ENCODE assay signal across 33 cellular contexts in genomic region chr2:134788417-134788816, GRCh38. TPM values are rescaled to one million over a fixed set of nuclear protein-coding genes. Genes with fewer than 3 reads are reported as not detected.
"Had no signal": no experiment of that assay in that cellular context is flagged by ENCODE, and none has a peak within 500 bp of the region (broad histone marks: within the 10 kb centered on the region; RNA-seq: fewer than 3 reads in every experiment).

No MANE protein-coding gene starts in this region.

- H3K4me1 ChIP-seq: esophagus squamous epithelium, gastrocnemius medialis, lower lobe of right lung had no signal

- H3K4me3 ChIP-seq: coronary artery, esophagus squamous epithelium, gastrocnemius medialis, heart right ventricle, left lung, lower lobe of right lung had no signal

- H3K27me3 ChIP-seq: esophagus squamous epithelium, gastrocnemius medialis, left lung had no signal

- DNase-seq: effector CD8-positive, alpha-beta T cell; effector memory CD8-positive, alpha-beta T cell; endodermal cell; erythroblast; esophagus squamous epithelium; foreskin fibroblast; foreskin melanocyte; gastrocnemius medialis; glutamatergic neuron; head of caudate nucleus; heart right ventricle; hippocampal formation; left cardiac atrium; left lung; left ventricle myocardium superior; lower lobe of right lung; mesenchymal stem cell; midbrain; naive B cell; naive thymus-derived CD8-positive, alpha-beta T cell had no signal

- H3K36me3 ChIP-seq: esophagus squamous epithelium, gastrocnemius medialis, heart right ventricle, left lung, lower lobe of right lung had no signal

- FAIRE-seq: colon, endometrium, islet of Langerhans, keratinocyte had no signal

- ATAC-seq: effector memory CD8-positive, alpha-beta T cell; esophagus mucosa; gastrocnemius medialis; heart right ventricle; left cardiac atrium; left lung; left ventricle myocardium superior; lower lobe of right lung; naive thymus-derived CD8-positive, alpha-beta T cell had no signal

- H3K27ac ChIP-seq: coronary artery, epithelial cell of prostate, esophagus squamous epithelium, gastrocnemius medialis, heart right ventricle, left lung, lower lobe of right lung had no signal

- H3K9me3 ChIP-seq: esophagus squamous epithelium, gastrocnemius medialis, left lung, lower lobe of right lung had no signal

RNA-seq across cellular contexts. Expression of gene ACMSD, which starts 50.0 kb away (rescaled TPM):
- total RNA-seq: dermis microvascular lymphatic vessel endothelial cell; endodermal cell; esophagus mucosa; esophagus squamous epithelium; glomerular endothelial cell; heart right ventricle; kidney epithelial cell; left cardiac atrium; left lung; left ventricle myocardium superior; lower leg skin; lower lobe of right lung; lung microvascular endothelial cell; mononuclear cell; naive thymus-derived CD8-positive, alpha-beta T cell had no signal
- polyA plus RNA-seq: heart right ventricle; keratinocyte; naive thymus-derived CD8-positive, alpha-beta T cell had no signal
